Comparison of ENCODE assay signal across 1 cellular context in genomic region chr2:230809677-230810251, GRCh38.
TF ChIP-seq lines count a peak whose summit lies in the region.

No MANE protein-coding gene starts in this region.

TF ChIP-seq in GM23338, 12 proteins besides CTCF, POLR2A, EP300 and RAD21 (continued from another document):
- TF ChIP-seq ZNF462 (CRISPR knock-in tag; IDR thresholded peaks at IDR 0.05) (no peak), STAT1 (IDR thresholded peaks at IDR 0.05; ENCODE audit: unreplicated experiment) (no peak), EZH2phosphoT487 (IDR thresholded peaks at IDR 0.05; ENCODE audit: unreplicated experiment) (no peak), ZNF331 (CRISPR knock-in tag; IDR thresholded peaks at IDR 0.05; ENCODE audit: low read depth) (no peak), ZNF114 (CRISPR knock-in tag; IDR thresholded peaks at IDR 0.05) (no peak), REST (IDR thresholded peaks at IDR 0.05; ENCODE audit: unreplicated experiment) (no peak)
